1 cellular context compared by ENCODE assay signal in genomic region chr3:121430816-121431215, GRCh38.
TF ChIP-seq lines count a peak whose summit lies in the region.

No MANE protein-coding gene starts in this region.

TF ChIP-seq in IMR-90, 13 proteins besides CTCF, POLR2A, EP300 and RAD21 (continued from another document):
- TF ChIP-seq USF2 (IDR thresholded peaks at IDR 0.05; ENCODE audit: low read depth, low read length), result no peak
